12 cellular contexts compared by ENCODE assay signal in the genomic region with DNA sequence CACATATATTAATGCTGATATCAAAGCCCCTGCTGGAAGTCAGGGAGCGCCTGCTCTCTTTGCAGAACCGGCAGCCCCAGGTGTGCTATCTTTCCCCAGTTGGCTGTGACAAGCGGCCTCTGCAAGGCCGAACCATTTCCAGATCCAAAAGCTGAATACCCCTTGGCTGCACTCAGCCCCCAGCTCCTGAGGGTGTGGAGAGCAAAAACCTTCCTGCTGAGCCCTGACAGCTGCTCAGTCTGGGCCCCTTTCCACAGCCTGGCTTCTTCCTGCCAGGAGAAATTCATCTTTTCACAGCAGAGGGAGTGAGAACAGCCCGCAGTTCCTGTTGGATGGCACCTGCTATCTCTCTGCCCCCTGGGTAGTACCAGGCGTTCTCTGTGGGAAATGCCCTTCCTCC.
A peak's percentile ranks its signal among the peaks of the same experiment; 100 is the strongest.
DNase-seq lines count a peak whose midpoint lies in the region; ATAC-seq lines count a peak whose summit lies in the region.
"Had no signal": no experiment of that assay in that cellular context is flagged by ENCODE, and none has a peak within 500 bp of the region (broad histone marks: within the 10 kb centered on the region; RNA-seq: fewer than 3 reads in every experiment).

No MANE protein-coding gene starts in this region.

- H3K36me3 Mint-ChIP-seq in stimulated activated memory B cell treated with anti-CD40 and anti-IgM and Interleukin-4, amounts not matched to agents 10 μg/mL and 1 μg/mL and 100 μg/mL, for 72 hours: no peaks in the 10 kb centered on the region
- H3K36me3 Mint-ChIP-seq: CD8-positive, alpha-beta T cell had no signal

- DNase-seq in NCI-H2171 treated with DMSO at 0.1 percent for 48 hours (lab: John Stamatoyannopoulos, UW): peak; percentile 70
- DNase-seq in NCI-H2171 (lab: John Stamatoyannopoulos, UW): no peak
- DNase-seq in NCI-H1694 (lab: John Stamatoyannopoulos, UW): peak; percentile 9
- DNase-seq in NCI-H345 treated with DMSO at 0.1 percent for 48 hours (lab: John Stamatoyannopoulos, UW; ENCODE audit: unreplicated experiment): peak; percentile 14
- DNase-seq: CD8-positive, alpha-beta T cell; COR-L47; DND-41; GDM1 had no signal

- peaks cover 9% of the 10 kb centered on the region for H3K9me3 Mint-ChIP-seq in stimulated activated memory B cell treated with anti-CD40 and anti-IgM and Interleukin-4, amounts not matched to agents 10 μg/mL and 1 μg/mL and 100 μg/mL, for 72 hours

- ATAC-seq in stimulated activated memory B cell treated with anti-CD40 and anti-IgM and Interleukin-4, amounts not matched to agents 10 μg/mL and 1 μg/mL and 100 μg/mL, for 72 hours: peak; percentile 10
- ATAC-seq in HG03432 (IDR thresholded peaks at IDR 0.05; ENCODE audit: unreplicated experiment) (no peak), HG03460 (IDR thresholded peaks at IDR 0.05; ENCODE audit: unreplicated experiment) (no peak)
- ATAC-seq: CD8-positive, alpha-beta T cell had no signal

- no peaks in the 10 kb centered on the region for H3K4me1 Mint-ChIP-seq in stimulated activated memory B cell treated with anti-CD40 and anti-IgM and Interleukin-4, amounts not matched to agents 10 μg/mL and 1 μg/mL and 100 μg/mL, for 72 hours

- H3K4me3 Mint-ChIP-seq in stimulated activated memory B cell treated with anti-CD40 and anti-IgM and Interleukin-4, amounts not matched to agents 10 μg/mL and 1 μg/mL and 100 μg/mL, for 72 hours: no peak overlapping the region
- H3K4me3 Mint-ChIP-seq: CD14-positive monocyte; CD8-positive, alpha-beta T cell had no signal

- H3K27me3 Mint-ChIP-seq in stimulated activated memory B cell treated with anti-CD40 and anti-IgM and Interleukin-4, amounts not matched to agents 10 μg/mL and 1 μg/mL and 100 μg/mL, for 72 hours: no peaks in the 10 kb centered on the region

- H3K27ac Mint-ChIP-seq in stimulated activated memory B cell treated with anti-CD40 and anti-IgM and Interleukin-4, amounts not matched to agents 10 μg/mL and 1 μg/mL and 100 μg/mL, for 72 hours: no peak overlapping the region
- H3K27ac Mint-ChIP-seq: CD14-positive monocyte; CD8-positive, alpha-beta T cell had no signal
